ENCODE assay signal across 11 cellular contexts in the genomic region with DNA sequence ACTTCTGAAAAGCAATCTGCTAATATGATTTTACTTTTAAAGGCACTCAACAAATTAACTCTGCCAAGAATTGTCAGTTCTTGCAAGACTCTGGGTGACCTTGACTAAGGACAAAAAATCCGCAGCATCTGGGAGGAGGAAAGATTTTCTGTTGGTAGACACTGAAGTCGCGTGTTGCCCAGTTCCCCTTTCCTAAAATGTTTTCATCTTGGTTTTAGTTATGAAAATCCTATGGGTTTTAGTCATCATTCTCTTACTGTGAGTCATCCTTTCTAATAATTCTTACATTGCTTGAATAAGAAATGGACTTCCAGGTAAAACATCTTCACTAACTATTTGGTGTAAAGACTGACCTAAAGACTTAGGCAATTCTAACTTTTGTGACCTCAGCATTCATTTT. TPM values are rescaled to one million over a fixed set of nuclear protein-coding genes. Genes with fewer than 3 reads are reported as not detected.
DNase-seq lines count a peak whose midpoint lies in the region; ATAC-seq and TF ChIP-seq lines count a peak whose summit lies in the region.
"Had no signal": no experiment of that assay in that cellular context is flagged by ENCODE, and none has a peak within 500 bp of the region (broad histone marks: within the 10 kb centered on the region; RNA-seq: fewer than 3 reads in every experiment).

No MANE protein-coding gene starts in this region.

- H2AFZ ChIP-seq in neural progenitor cell (replicated peaks), result no peak overlapping the region

- H3K4me1 Mint-ChIP-seq in mesothelial cell of epicardium (peaks cover 67% of the 10 kb centered on the region), neural progenitor cell (peaks cover 41% of the 10 kb centered on the region)

- intact Hi-C loops in Right ventricle myocardium superior (cut with DNase I), result no loop called here

- H3K36me3 Mint-ChIP-seq in mesothelial cell of epicardium (no peaks in the 10 kb centered on the region), neural progenitor cell (peaks cover 2% of the 10 kb centered on the region)
- H3K36me3 Mint-ChIP-seq: stimulated activated effector memory CD8-positive, alpha-beta T cell treated with anti-CD3 and anti-CD28 coated beads, Interleukin-12 subunit alpha, Interleukin-12 subunit beta, amount 100 ng/mL, for 72 hours had no signal

- TF ChIP-seq CTCF in mesothelial cell of epicardium (IDR thresholded peaks at IDR 0.05; ENCODE audit: unreplicated experiment), result no peak
- no peak for TF ChIP-seq CTCF in neural progenitor cell (IDR thresholded peaks at IDR 0.05)

- no peaks in the 10 kb centered on the region for H3K79me2 ChIP-seq in neural progenitor cell (ENCODE audit: low read depth)

- H3K27me3 Mint-ChIP-seq in mesothelial cell of epicardium (ENCODE audit: low read depth) (peaks cover 7% of the 10 kb centered on the region), neural progenitor cell (ENCODE audit: insufficient read depth, low read depth) (peaks cover 2% of the 10 kb centered on the region)

- DNase-seq in mesothelial cell of epicardium (ENCODE audit: low spot score in 2 of 2, unreplicated experiment in 2 of 2) (no peak), anterior cingulate cortex (lab: John Stamatoyannopoulos, UW) (no peak), neural progenitor cell (ENCODE audit: low spot score) (no peak), Right ventricle myocardium superior (no peak)
- DNase-seq: activated CD8-positive, alpha-beta memory T cell treated with anti-CD3 and anti-CD28 coated beads for 24 hours; NCI-H774 had no signal

- no peaks in the 10 kb centered on the region for H3F3A ChIP-seq in neural progenitor cell (ENCODE audit: low read depth)

- no peaks in the 10 kb centered on the region for H3K27me3 ChIP-seq in neural progenitor cell

- no peaks in the 10 kb centered on the region for H4K20me1 ChIP-seq in neural progenitor cell (ENCODE audit: low read depth)

- H3K9me3 ChIP-seq in neural progenitor cell (ENCODE audit: low read depth), result no peaks in the 10 kb centered on the region

- ATAC-seq in GM18519 (IDR thresholded peaks at IDR 0.05; ENCODE audit: low FRiP score, unreplicated experiment) (peak; percentile 50), HG03159 (IDR thresholded peaks at IDR 0.05; ENCODE audit: unreplicated experiment) (peak; percentile 39), SK-N-SH treated with all-trans-retinoic acid at 6 μM for 48 hours (peak; percentile 22), HG02973 (IDR thresholded peaks at IDR 0.05; ENCODE audit: unreplicated experiment) (no peak), Right ventricle myocardium superior (ENCODE audit: poor library complexity) (no peak)
- ATAC-seq: stimulated activated effector memory CD8-positive, alpha-beta T cell treated with anti-CD3 and anti-CD28 coated beads, Interleukin-12 subunit alpha, Interleukin-12 subunit beta, amount 100 ng/mL, for 72 hours had no signal

- no peak overlapping the region for H3K4me3 ChIP-seq in neural progenitor cell

- H3K9me3 Mint-ChIP-seq in mesothelial cell of epicardium (no peaks in the 10 kb centered on the region), neural progenitor cell (no peaks in the 10 kb centered on the region)
- H3K9me3 Mint-ChIP-seq: stimulated activated effector memory CD8-positive, alpha-beta T cell treated with anti-CD3 and anti-CD28 coated beads, Interleukin-12 subunit alpha, Interleukin-12 subunit beta, amount 100 ng/mL, for 72 hours had no signal

- H3K27ac Mint-ChIP-seq in mesothelial cell of epicardium (peak overlapping the region; percentile 67), neural progenitor cell (no peak overlapping the region)
- H3K27ac Mint-ChIP-seq: stimulated activated effector memory CD8-positive, alpha-beta T cell treated with anti-CD3 and anti-CD28 coated beads, Interleukin-12 subunit alpha, Interleukin-12 subunit beta, amount 100 ng/mL, for 72 hours had no signal

- no peak overlapping the region for H3K4me3 Mint-ChIP-seq in mesothelial cell of epicardium
- H3K4me3 Mint-ChIP-seq in neural progenitor cell, result no peak overlapping the region
- H3K4me3 Mint-ChIP-seq: stimulated activated effector memory CD8-positive, alpha-beta T cell treated with anti-CD3 and anti-CD28 coated beads, Interleukin-12 subunit alpha, Interleukin-12 subunit beta, amount 100 ng/mL, for 72 hours had no signal

- H3K27ac ChIP-seq in neural progenitor cell, result no peak overlapping the region

- H3K36me3 ChIP-seq in neural progenitor cell, result no peaks in the 10 kb centered on the region

- peaks cover 9% of the 10 kb centered on the region for H3K4me1 ChIP-seq in neural progenitor cell

- no peak overlapping the region for H3K4me2 ChIP-seq in neural progenitor cell

- H3K9ac ChIP-seq in neural progenitor cell, result no peak overlapping the region

TF ChIP-seq in SK-N-SH treated with all-trans-retinoic acid at 6 μM for 48 hours, 23 proteins besides CTCF, POLR2A, EP300 and RAD21:
- TF ChIP-seq SNAI2 (CRISPR knock-in tag; IDR thresholded peaks at IDR 0.05) (no peak), RARB (CRISPR knock-in tag; IDR thresholded peaks at IDR 0.05) (no peak), ESRRG (CRISPR knock-in tag; IDR thresholded peaks at IDR 0.05) (no peak), PPARA (CRISPR knock-in tag; IDR thresholded peaks at IDR 0.05; ENCODE audit: borderline replicate concordance) (no peak), ZC3H10 (CRISPR knock-in tag; IDR thresholded peaks at IDR 0.05) (no peak), ARNTL (CRISPR knock-in tag; IDR thresholded peaks at IDR 0.05; ENCODE audit: borderline replicate concordance, low read depth) (no peak), BACH2 (CRISPR knock-in tag; IDR thresholded peaks at IDR 0.05; ENCODE audit: borderline replicate concordance) (no peak), ZNF565 (CRISPR knock-in tag; conservative IDR thresholded peaks at IDR 0.05; ENCODE audit: low read depth) (no peak), ZNF8 (CRISPR knock-in tag; IDR thresholded peaks at IDR 0.05) (no peak), CSDC2 (CRISPR knock-in tag; IDR thresholded peaks at IDR 0.05) (no peak)
- TF ChIP-seq, protein P1, sequence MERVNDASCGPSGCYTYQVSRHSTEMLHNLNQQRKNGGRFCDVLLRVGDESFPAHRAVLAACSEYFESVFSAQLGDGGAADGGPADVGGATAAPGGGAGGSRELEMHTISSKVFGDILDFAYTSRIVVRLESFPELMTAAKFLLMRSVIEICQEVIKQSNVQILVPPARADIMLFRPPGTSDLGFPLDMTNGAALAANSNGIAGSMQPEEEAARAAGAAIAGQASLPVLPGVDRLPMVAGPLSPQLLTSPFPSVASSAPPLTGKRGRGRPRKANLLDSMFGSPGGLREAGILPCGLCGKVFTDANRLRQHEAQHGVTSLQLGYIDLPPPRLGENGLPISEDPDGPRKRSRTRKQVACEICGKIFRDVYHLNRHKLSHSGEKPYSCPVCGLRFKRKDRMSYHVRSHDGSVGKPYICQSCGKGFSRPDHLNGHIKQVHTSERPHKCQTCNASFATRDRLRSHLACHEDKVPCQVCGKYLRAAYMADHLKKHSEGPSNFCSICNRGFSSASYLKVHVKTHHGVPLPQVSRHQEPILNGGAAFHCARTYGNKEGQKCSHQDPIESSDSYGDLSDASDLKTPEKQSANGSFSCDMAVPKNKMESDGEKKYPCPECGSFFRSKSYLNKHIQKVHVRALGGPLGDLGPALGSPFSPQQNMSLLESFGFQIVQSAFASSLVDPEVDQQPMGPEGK (CRISPR knock-in tag; IDR thresholded peaks at IDR 0.05; ENCODE audit: borderline replicate concordance), result no peak
- TF ChIP-seq, protein P2, sequence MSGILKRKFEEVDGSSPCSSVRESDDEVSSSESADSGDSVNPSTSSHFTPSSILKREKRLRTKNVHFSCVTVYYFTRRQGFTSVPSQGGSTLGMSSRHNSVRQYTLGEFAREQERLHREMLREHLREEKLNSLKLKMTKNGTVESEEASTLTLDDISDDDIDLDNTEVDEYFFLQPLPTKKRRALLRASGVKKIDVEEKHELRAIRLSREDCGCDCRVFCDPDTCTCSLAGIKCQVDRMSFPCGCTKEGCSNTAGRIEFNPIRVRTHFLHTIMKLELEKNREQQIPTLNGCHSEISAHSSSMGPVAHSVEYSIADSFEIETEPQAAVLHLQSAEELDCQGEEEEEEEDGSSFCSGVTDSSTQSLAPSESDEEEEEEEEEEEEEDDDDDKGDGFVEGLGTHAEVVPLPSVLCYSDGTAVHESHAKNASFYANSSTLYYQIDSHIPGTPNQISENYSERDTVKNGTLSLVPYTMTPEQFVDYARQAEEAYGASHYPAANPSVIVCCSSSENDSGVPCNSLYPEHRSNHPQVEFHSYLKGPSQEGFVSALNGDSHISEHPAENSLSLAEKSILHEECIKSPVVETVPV (CRISPR knock-in tag; IDR thresholded peaks at IDR 0.05), result no peak
- TF ChIP-seq, protein P3, sequence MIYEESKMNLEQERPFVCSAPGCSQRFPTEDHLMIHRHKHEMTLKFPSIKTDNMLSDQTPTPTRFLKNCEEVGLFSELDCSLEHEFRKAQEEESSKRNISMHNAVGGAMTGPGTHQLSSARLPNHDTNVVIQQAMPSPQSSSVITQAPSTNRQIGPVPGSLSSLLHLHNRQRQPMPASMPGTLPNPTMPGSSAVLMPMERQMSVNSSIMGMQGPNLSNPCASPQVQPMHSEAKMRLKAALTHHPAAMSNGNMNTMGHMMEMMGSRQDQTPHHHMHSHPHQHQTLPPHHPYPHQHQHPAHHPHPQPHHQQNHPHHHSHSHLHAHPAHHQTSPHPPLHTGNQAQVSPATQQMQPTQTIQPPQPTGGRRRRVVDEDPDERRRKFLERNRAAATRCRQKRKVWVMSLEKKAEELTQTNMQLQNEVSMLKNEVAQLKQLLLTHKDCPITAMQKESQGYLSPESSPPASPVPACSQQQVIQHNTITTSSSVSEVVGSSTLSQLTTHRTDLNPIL (CRISPR knock-in tag; IDR thresholded peaks at IDR 0.05; ENCODE audit: low read depth), result no peak
- TF ChIP-seq, protein P4, sequence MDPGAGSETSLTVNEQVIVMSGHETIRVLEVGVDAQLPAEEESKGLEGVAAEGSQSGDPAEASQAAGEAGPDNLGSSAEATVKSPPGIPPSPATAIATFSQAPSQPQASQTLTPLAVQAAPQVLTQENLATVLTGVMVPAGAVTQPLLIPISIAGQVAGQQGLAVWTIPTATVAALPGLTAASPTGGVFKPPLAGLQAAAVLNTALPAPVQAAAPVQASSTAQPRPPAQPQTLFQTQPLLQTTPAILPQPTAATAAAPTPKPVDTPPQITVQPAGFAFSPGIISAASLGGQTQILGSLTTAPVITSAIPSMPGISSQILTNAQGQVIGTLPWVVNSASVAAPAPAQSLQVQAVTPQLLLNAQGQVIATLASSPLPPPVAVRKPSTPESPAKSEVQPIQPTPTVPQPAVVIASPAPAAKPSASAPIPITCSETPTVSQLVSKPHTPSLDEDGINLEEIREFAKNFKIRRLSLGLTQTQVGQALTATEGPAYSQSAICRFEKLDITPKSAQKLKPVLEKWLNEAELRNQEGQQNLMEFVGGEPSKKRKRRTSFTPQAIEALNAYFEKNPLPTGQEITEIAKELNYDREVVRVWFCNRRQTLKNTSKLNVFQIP (CRISPR knock-in tag; IDR thresholded peaks at IDR 0.05; ENCODE audit: borderline replicate concordance, low read depth), result no peak

RNA-seq across cellular contexts. Expression of a gene that starts 9.1 kb away (rescaled TPM):
- total RNA-seq in mesothelial cell of epicardium, result not detected in 3 replicates
- not detected in 2 replicates for total RNA-seq in neural progenitor cell (ENCODE audit: low replicate concordance)
- total RNA-seq in Right ventricle myocardium superior, result not detected

RNA-seq across cellular contexts. Expression of a gene that starts 50.2 kb away (rescaled TPM):
- total RNA-seq in mesothelial cell of epicardium (8.6 to 9.5 TPM (median 9.1 TPM) in 3 replicates), neural progenitor cell (ENCODE audit: low replicate concordance) (20.8 and 23.1 TPM in 2 replicates), Right ventricle myocardium superior (1.8 TPM)

Comparison
In these comparisons a context has a peak if more than half of its experiments do, and no peak if none do; other contexts are left out.
1. ATAC-seq: peak in GM18519 (single experiment), HG03159 (single experiment) and SK-N-SH treated with all-trans-retinoic acid at 6 μM for 48 hours (single experiment); none in HG02973 (single experiment) and Right ventricle myocardium superior (single experiment).